In genomic region chr13:100588350-100589177, GRCh38 we compare ENCODE assay signal across 8 cellular contexts. TPM values are rescaled to one million over a fixed set of nuclear protein-coding genes. Genes with fewer than 3 reads are reported as not detected.
DNase-seq lines count a peak whose midpoint lies in the region; ATAC-seq and TF ChIP-seq lines count a peak whose summit lies in the region.

Gene GGACT (minus strand): TSS chr13:100588789. CDS start chr13:100532591, 56,198 bp downstream.

- POLR2A ChIA-PET in AG04449 (lab: Yijun Ruan, JAX), result no interaction called here

- H3K9me3 ChIP-seq in lower lobe of right lung, result no peaks in the 10 kb centered on the region

- TF ChIP-seq CTCF in AG04449 (IDR thresholded peaks at IDR 0.05; ENCODE audit: insufficient read depth, low read length, missing control alignments), result peak; percentile 69
- peak in 53 of 56 donors; percentile 25 to 86 (median 58) for TF ChIP-seq CTCF in dorsolateral prefrontal cortex (IDR thresholded peaks at IDR 0.05 in 54 of 56, conservative IDR thresholded peaks at IDR 0.05 in 2 of 56; ENCODE audit: low read depth in 1 of 56, partially characterized antibody in 56 of 56)
- TF ChIP-seq CTCF in lower lobe of right lung (IDR thresholded peaks at IDR 0.05), result peak; percentile 80

- intact Hi-C loops in dorsolateral prefrontal cortex (cut with DNase I), result loop anchor here in 1 of 2 donors (5.0 to 10.0 kb wide), 2 partner anchors 89 to 516 kb away; no protein-coding TSS in a partner anchor
- intact Hi-C loops in lower lobe of right lung (cut with DNase I), result no loop called here

- peak; percentile 64 for TF ChIP-seq POLR2A in GM18505 (IDR thresholded peaks at IDR 0.05; ENCODE audit: borderline replicate concordance, extremely low read depth, insufficient read depth, insufficient read length)

- H3K36me3 ChIP-seq in lower lobe of right lung, result no peaks in the 10 kb centered on the region

- DNase-seq in AG04449 (ENCODE audit: low read depth, low spot score) (no peak), NCI-H2171 treated with DMSO at 0.1 percent for 48 hours (lab: John Stamatoyannopoulos, UW) (peak; percentile 60), dorsolateral prefrontal cortex (peak in 8 of 10 donors; percentile 25 to 77 (median 47)), lower lobe of right lung (peak; percentile 84)
- DNase-seq in activated CD4-positive, alpha-beta T cell treated with anti-CD3 and anti-CD28 coated beads, Interleukin-2, amount 50 U/mL, for 1 hour, result peak; percentile 83
- DNase-seq in stimulated activated CD4-positive, alpha-beta T cell treated with anti-CD3 and anti-CD28 coated beads, TNF-alpha, amount 100 ng/mL, for 48 hours (ENCODE audit: low read depth in 3 of 3), result peak; percentile 65 to 80 (median 65)

- H3K27ac ChIP-seq in dorsolateral prefrontal cortex (peak within 1 kb of the TSS in 51 of 59 donors; percentile 0 to 84 (median 66)), lower lobe of right lung (peak within 1 kb of the TSS; percentile 85)

- H3K4me1 ChIP-seq in lower lobe of right lung, result peaks cover 10% of the 10 kb centered on the region

- CTCF ChIA-PET in AG04449 (lab: Yijun Ruan, JAX), result interaction anchor here (0.7 to 5.9 kb wide), 21 partner anchors 8 to 943 kb away, joined by 3 to 56 read pairs (median 4); no protein-coding TSS in a partner anchor

- no peaks in the 10 kb centered on the region for H3K27me3 ChIP-seq in dorsolateral prefrontal cortex
- H3K27me3 ChIP-seq in lower lobe of right lung (ENCODE audit: low read depth), result no peaks in the 10 kb centered on the region

- ATAC-seq in GM18505 (IDR thresholded peaks at IDR 0.05; ENCODE audit: unreplicated experiment) (peak; percentile 97), HG02943 (IDR thresholded peaks at IDR 0.05; ENCODE audit: low read depth, unreplicated experiment) (peak; percentile 92), lower lobe of right lung (peak; percentile 97 to 98)

- H3K4me3 ChIP-seq in AG04449 (ENCODE audit: low read depth, low read length), result peak within 1 kb of the TSS; percentile 68
- H3K4me3 ChIP-seq in dorsolateral prefrontal cortex, result peak within 1 kb of the TSS; percentile 37 to 81 (median 67)
- H3K4me3 ChIP-seq in lower lobe of right lung, result peak within 1 kb of the TSS; percentile 59

RNA-seq across cellular contexts. Expression of gene GGACT, which starts in this region (rescaled TPM):
- total RNA-seq in dorsolateral prefrontal cortex (10 to 100 TPM in 1 of 120 experiments, 1 to 10 TPM in 114, under 1 TPM in 5; 0.56 to 10.3 (median 2.8) TPM), lower lobe of right lung (3.4 TPM)
